19 cellular contexts compared by ENCODE assay signal in the genomic region with DNA sequence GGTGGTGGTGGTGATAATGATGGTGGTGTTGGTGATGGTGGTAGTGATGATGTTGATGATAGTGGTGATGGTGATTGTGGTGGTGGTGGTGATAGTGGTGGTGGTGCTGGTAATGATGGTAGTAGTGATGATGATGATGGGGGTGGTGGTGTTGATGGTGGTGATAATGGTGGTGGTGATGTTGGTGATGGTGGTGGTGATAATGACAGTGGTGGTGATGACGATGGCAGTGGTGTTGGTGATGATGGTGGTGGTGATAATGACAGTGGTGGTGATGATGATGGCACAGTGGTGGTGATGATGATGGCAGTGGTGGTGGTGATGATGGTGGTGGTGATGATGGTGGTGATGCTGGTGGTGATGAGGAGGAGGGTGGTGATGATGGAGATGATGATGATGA. TPM values are rescaled to one million over a fixed set of nuclear protein-coding genes. Genes with fewer than 3 reads are reported as not detected.
DNase-seq lines count a peak whose midpoint lies in the region; ATAC-seq, FAIRE-seq and TF ChIP-seq lines count a peak whose summit lies in the region.
"Had no signal": no experiment of that assay in that cellular context is flagged by ENCODE, and none has a peak within 500 bp of the region (broad histone marks: within the 10 kb centered on the region; RNA-seq: fewer than 3 reads in every experiment).

No MANE protein-coding gene starts in this region.

- ATAC-seq in HG02678 (IDR thresholded peaks at IDR 0.05; ENCODE audit: unreplicated experiment): no peak
- ATAC-seq: A549, GM23338 had no signal

- no peak overlapping the region for H3K4ac ChIP-seq in neuronal stem cell (ENCODE audit: low read length)

- CTCF ChIA-PET in HEK293 (lab: Yijun Ruan, JAX): no interaction called here

- H3K36me3 ChIP-seq in HEK293 (ENCODE audit: control insufficient read depth in 2 of 2, insufficient read depth in 1 of 2, low read length in 2 of 2): no peaks in the 10 kb centered on the region
- H3K36me3 ChIP-seq in neuronal stem cell (replicated peaks in 1 of 2; ENCODE audit: control insufficient read depth in 2 of 2, insufficient read depth in 2 of 2, low read length in 2 of 2): no peaks in the 10 kb centered on the region

- no peak for TF ChIP-seq CTCF in HEK293 (tag by site-specific recombination; IDR thresholded peaks at IDR 0.05)

- H2BK5ac ChIP-seq in neuronal stem cell (ENCODE audit: low read length): no peak overlapping the region

- no peaks in the 10 kb centered on the region for H3K4me1 ChIP-seq in HEK293 (ENCODE audit: control insufficient read depth, insufficient read depth, low read length)
- peaks cover 0 to 7% of the 10 kb centered on the region in 2 donors for H3K4me1 ChIP-seq in neuronal stem cell (ENCODE audit: control insufficient read depth in 2 of 2, insufficient read depth in 1 of 2, low read depth in 1 of 2, low read length in 2 of 2)
- H3K4me1 ChIP-seq: Caco-2 had no signal

- H3K4me3 ChIP-seq in HEK293 (ENCODE audit: low read depth, low read length): no peak overlapping the region
- peak overlapping the region in 1 of 2 donors; percentile 49 for H3K4me3 ChIP-seq in neuronal stem cell (ENCODE audit: low read length in 2 of 2)
- H3K4me3 ChIP-seq: A549, GM23338 had no signal

- no peak for TF ChIP-seq POLR2A in GM12891 (IDR thresholded peaks at IDR 0.05; ENCODE audit: low read depth, low read length)

- DNase-seq in GM12891 (ENCODE audit: insufficient read length, low spot score) (no peak), neuronal stem cell (ENCODE audit: low spot score) (no peak), cortex of kidney (lab: John Stamatoyannopoulos, UW) (no peak)
- DNase-seq in activated CD4-positive, alpha-beta T cell treated with anti-CD3 and anti-CD28 coated beads for 4 hours: no peak
- DNase-seq: 8988T; ACHN; C1 segment of cervical spinal cord; Caco-2; CD4-positive, alpha-beta memory T cell; DMS153; DND-41; HCEC 1CT had no signal

- H2BK120ac ChIP-seq in neuronal stem cell (ENCODE audit: low read depth, low read length): no peak overlapping the region

- POLR2A ChIA-PET in HEK293 (lab: Yijun Ruan, JAX): no interaction called here

- peak overlapping the region; percentile 66 for H4K91ac ChIP-seq in neuronal stem cell (ENCODE audit: low read depth, low read length, poor library complexity)

- no peaks in the 10 kb centered on the region for H3K9me3 ChIP-seq in HEK293 (ENCODE audit: control insufficient read depth, insufficient read depth, low read depth, low read length)
- H3K9me3 ChIP-seq in neuronal stem cell (replicated peaks in 1 of 2; ENCODE audit: control insufficient read depth in 2 of 2, insufficient read depth in 1 of 2, low read depth in 1 of 2, low read length in 2 of 2): peaks cover 0 to 3% of the 10 kb centered on the region in 2 donors
- H3K9me3 ChIP-seq: A549, Caco-2 had no signal

- no peak overlapping the region for H3K4me2 ChIP-seq in neuronal stem cell (ENCODE audit: insufficient read depth, low read length, poor library complexity, severe bottlenecking)
- H3K4me2 ChIP-seq: A549, GM23338 had no signal

- H3K27me3 ChIP-seq in neuronal stem cell (ENCODE audit: control insufficient read depth in 3 of 3, insufficient read depth in 3 of 3, low read depth in 1 of 3, low read length in 3 of 3): peaks cover 0 to 3% (median 0%) of the 10 kb centered on the region in 3 experiments

- peak; percentile 23 for FAIRE-seq in GM12891 (lab: Jason Lieb, UNC)
- FAIRE-seq: A549, G401.6, GM19239, H54 had no signal

- H2AFZ ChIP-seq in neuronal stem cell (ENCODE audit: low read length): no peak overlapping the region
- H2AFZ ChIP-seq: GM23338 had no signal

- H3K23ac ChIP-seq in neuronal stem cell (ENCODE audit: low read depth, low read length, poor library complexity): peak overlapping the region; percentile 66

- H3K9ac ChIP-seq in neuronal stem cell (ENCODE audit: low read depth, low read length, poor library complexity): no peak overlapping the region

- H4K8ac ChIP-seq in neuronal stem cell (ENCODE audit: low read depth, low read length): no peak overlapping the region

- no peaks in the 10 kb centered on the region for H3K79me1 ChIP-seq in neuronal stem cell (ENCODE audit: low read depth, low read length)

- whole genome bisulfite sequencing in neuronal stem cell (ENCODE audit: extremely low coverage in 2 of 2, insufficient read length in 2 of 2, insufficient replicate concordance in 1 of 2), 2 donors: no CpG with 5 or more reads among the region's 1 CpG

- H2BK12ac ChIP-seq in neuronal stem cell (ENCODE audit: low read length): no peak overlapping the region

- H2AK5ac ChIP-seq in neuronal stem cell (ENCODE audit: low read depth, low read length): no peak overlapping the region

- no peak overlapping the region for H2BK15ac ChIP-seq in neuronal stem cell (ENCODE audit: low read length)

- no peak overlapping the region for H3K14ac ChIP-seq in neuronal stem cell (ENCODE audit: low read length)

- no peak overlapping the region for H3K27ac ChIP-seq in HEK293 (ENCODE audit: extremely low read depth, low read depth, low read length)
- no peak overlapping the region for H3K27ac ChIP-seq in neuronal stem cell (replicated peaks; ENCODE audit: low read length)
- H3K27ac ChIP-seq: A549 had no signal

- H3K18ac ChIP-seq in neuronal stem cell (ENCODE audit: low read length): no peak overlapping the region

TF ChIP-seq in GM12891, 5 proteins besides CTCF, POLR2A, EP300 and RAD21:
- TF ChIP-seq POU2F2 (IDR thresholded peaks at IDR 0.05; ENCODE audit: low read depth, low read length): no peak
- TF ChIP-seq POLR2AphosphoS5 (IDR thresholded peaks at IDR 0.05; ENCODE audit: low read depth, low read length): no peak
- no peak for TF ChIP-seq PAX5 (IDR thresholded peaks at IDR 0.05; ENCODE audit: insufficient read depth, low read length, severe bottlenecking)
- TF ChIP-seq SPI1 (IDR thresholded peaks at IDR 0.05; ENCODE audit: low read depth, low read length): no peak
- TF ChIP-seq TAF1 (IDR thresholded peaks at IDR 0.05; ENCODE audit: low read depth, low read length): no peak
TF ChIP-seq in GM12891: peak in this region for 0.

TF ChIP-seq in HEK293, 187 proteins besides CTCF, POLR2A, EP300 and RAD21 (continues in another document):
- no peak for TF ChIP-seq KLF7 (tag by site-specific recombination; IDR thresholded peaks at IDR 0.05; ENCODE audit: borderline replicate concordance)
- no peak for TF ChIP-seq ZNF398 (tag by site-specific recombination; IDR thresholded peaks at IDR 0.05)
- no peak for TF ChIP-seq OVOL3 (tag by site-specific recombination; IDR thresholded peaks at IDR 0.05)
- no peak for TF ChIP-seq ZNF274 (IDR thresholded peaks at IDR 0.05; ENCODE audit: low read length)
- TF ChIP-seq ZNF274 (tag by site-specific recombination; IDR thresholded peaks at IDR 0.05; ENCODE audit: borderline replicate concordance): 0 out of 2 replicates have a peak, but pooled peaks have one; percentile 50
- no peak for TF ChIP-seq EGR2 (tag by site-specific recombination; IDR thresholded peaks at IDR 0.05; ENCODE audit: low read depth)
- no peak for TF ChIP-seq ZNF423 (tag by site-specific recombination; IDR thresholded peaks at IDR 0.05)
- TF ChIP-seq ZNF157 (tag by site-specific recombination; IDR thresholded peaks at IDR 0.05): 0 out of 2 replicates have a peak, but pooled peaks have one; percentile 7
- TF ChIP-seq ZNF473 (tag by site-specific recombination; IDR thresholded peaks at IDR 0.05): 0 out of 2 replicates have a peak, but pooled peaks have one; percentile 13

RNA-seq across cellular contexts. Expression of gene AJAP1, which starts 7.0 kb away (rescaled TPM):
- polyA plus RNA-seq in GM12891 (2012; ENCODE audit: low read depth, missing spikeins): not detected
- polyA plus RNA-seq in neuronal stem cell (2013, experiment 1 of 2): 0.32 TPM
- 0.42 TPM for polyA plus RNA-seq in neuronal stem cell (2013, experiment 2 of 2)
- polyA plus RNA-seq: A549; CD4-positive, alpha-beta memory T cell; GM23338 had no signal
